ENCODE assay signal across 8 cellular contexts in genomic region chr1:21174230-21174629, GRCh38. TPM values are rescaled to one million over a fixed set of nuclear protein-coding genes. Genes with fewer than 3 reads are reported as not detected.
DNase-seq lines count a peak whose midpoint lies in the region; ATAC-seq, FAIRE-seq and TF ChIP-seq lines count a peak whose summit lies in the region.

No MANE protein-coding gene starts in this region.

- H3K9ac ChIP-seq in mucosa of stomach (ENCODE audit: low read length): peak overlapping the region; percentile 90

- intact Hi-C loops in left ventricle myocardium superior (cut with micrococcal nuclease): no loop called here

- H3K4me1 ChIP-seq in right atrium auricular region (peaks cover 0 to 44% of the 10 kb centered on the region in 2 donors), mucosa of stomach (ENCODE audit: control insufficient read depth, insufficient read depth, low read length) (peaks cover 14% of the 10 kb centered on the region)

- H3K27ac ChIP-seq in right atrium auricular region: peak overlapping the region; percentile 89 to 90

- H3K36me3 ChIP-seq in right atrium auricular region (no peaks in the 10 kb centered on the region), bronchial epithelial cell (ENCODE audit: control insufficient read depth, insufficient read depth, low read length) (peaks cover 2% of the 10 kb centered on the region), mucosa of stomach (ENCODE audit: control insufficient read depth, insufficient read depth, low read length) (no peaks in the 10 kb centered on the region)

- H3K9me3 ChIP-seq in right atrium auricular region: no peaks in the 10 kb centered on the region
- no peaks in the 10 kb centered on the region for H3K9me3 ChIP-seq in mucosa of stomach (ENCODE audit: control insufficient read depth, low read length)

- H3K27me3 ChIP-seq in right atrium auricular region: no peaks in the 10 kb centered on the region
- no peaks in the 10 kb centered on the region for H3K27me3 ChIP-seq in bronchial epithelial cell (ENCODE audit: control insufficient read depth, insufficient read depth, low read length)
- H3K27me3 ChIP-seq in mucosa of stomach (ENCODE audit: control insufficient read depth, insufficient read depth, low read length): no peaks in the 10 kb centered on the region

- DNase-seq in right atrium auricular region (ENCODE audit: low spot score): no peak
- no peak for DNase-seq in left ventricle myocardium superior
- DNase-seq in bronchial epithelial cell (ENCODE audit: low read depth): no peak
- DNase-seq in NCI-H82 treated with DMSO at 0.1 percent for 48 hours (lab: John Stamatoyannopoulos, UW; ENCODE audit: unreplicated experiment): no peak
- no peak for DNase-seq in left lobe of liver (ENCODE audit: low spot score)
- DNase-seq in MV-4-11 (lab: John Stamatoyannopoulos, UW): no peak

- ATAC-seq in left ventricle myocardium superior (no peak), left lobe of liver (no peak), HG03342 (IDR thresholded peaks at IDR 0.05; ENCODE audit: unreplicated experiment) (no peak)

- peak overlapping the region in 1 of 2 donors; percentile 90 for H3K4me3 ChIP-seq in right atrium auricular region
- peak overlapping the region; percentile 69 for H3K4me3 ChIP-seq in bronchial epithelial cell (ENCODE audit: low read depth, low read length)
- H3K4me3 ChIP-seq in mucosa of stomach (ENCODE audit: low read length): no peak overlapping the region

- TF ChIP-seq CTCF in right atrium auricular region (IDR thresholded peaks at IDR 0.05) (no peak), bronchial epithelial cell (IDR thresholded peaks at IDR 0.05; ENCODE audit: insufficient read depth, low read length, severe bottlenecking) (no peak)

- no peak for FAIRE-seq in bronchial epithelial cell (lab: Jason Lieb, UNC)

RNA-seq across cellular contexts. Expression of gene EIF4G3, which starts 2.5 kb away (rescaled TPM):
- total RNA-seq in right atrium auricular region (10 to 100 TPM; 33.4 to 38.5 TPM), left ventricle myocardium superior (28.8 TPM), bronchial epithelial cell (20.5 and 28.2 TPM in 2 replicates), left lobe of liver (17.1 TPM)
